8 cellular contexts compared by ENCODE assay signal in genomic region chrX:136880003-136880451, GRCh38. TPM values are rescaled to one million over a fixed set of nuclear protein-coding genes. Genes with fewer than 3 reads are reported as not detected.
A peak's percentile ranks its signal among the peaks of the same experiment; 100 is the strongest.
DNase-seq lines count a peak whose midpoint lies in the region; ATAC-seq, FAIRE-seq and TF ChIP-seq lines count a peak whose summit lies in the region.

No MANE protein-coding gene starts in this region.

- peak overlapping the region; percentile 61 for H3K4me2 ChIP-seq in HepG2 (ENCODE audit: low read depth, low read length)

- 0% methylated on average over 21 of the region's 32 CpGs for WGBS in HepG2 (ENCODE audit: low lambda C conversion rate)

- TF ChIP-seq POLR2A in HepG2 (IDR thresholded peaks at IDR 0.05; ENCODE audit: insufficient read depth in 1 of 2, low read depth in 2 of 2, low read length in 2 of 2), result no peak

- H3K9me3 ChIP-seq in HepG2 (ENCODE audit: low read length), result no peaks in the 10 kb centered on the region

- H2AFZ ChIP-seq in HepG2 (ENCODE audit: low read length), result no peak overlapping the region

- peak overlapping the region; percentile 79 to 92 (median 87) for H3K4me3 ChIP-seq in HepG2 (replicated peaks in 1 of 3; ENCODE audit: insufficient read depth in 1 of 3, low read depth in 2 of 3, low read length in 3 of 3)

- H3K27me3 Mint-ChIP-seq in chondrocyte (ENCODE audit: low read depth), result no peaks in the 10 kb centered on the region
- no peaks in the 10 kb centered on the region for H3K27me3 Mint-ChIP-seq in stimulated activated naive B cell treated with anti-CD40 and anti-IgM and Interleukin-4, amounts not matched to agents 10 μg/mL and 1 μg/mL and 100 μg/mL, for 72 hours

- no peak for TF ChIP-seq RAD21 in HepG2 (CRISPR knock-in tag; IDR thresholded peaks at IDR 0.05)

- peaks cover 28% of the 10 kb centered on the region for H3K79me2 ChIP-seq in HepG2 (ENCODE audit: insufficient read depth, low read length)

- BruUV-seq in HepG2 (replicated peaks; lab: Mats Ljungman, UMichigan), result TSS peak; percentile 80

- no peak for TF ChIP-seq EP300 in HepG2 (IDR thresholded peaks at IDR 0.05; ENCODE audit: low read depth in 2 of 2, low read length in 2 of 2)
- no peak for TF ChIP-seq EP300 in HepG2 (CRISPR knock-in tag; IDR thresholded peaks at IDR 0.05; ENCODE audit: borderline replicate concordance)

- H3K27me3 ChIP-seq in HepG2 (ENCODE audit: control insufficient read depth in 1 of 2, insufficient read depth in 2 of 2, low read length in 2 of 2), result no peaks in the 10 kb centered on the region; a peak in 1 of 5 replicates

- peak overlapping the region; percentile 94 for H3K27ac Mint-ChIP-seq in chondrocyte (ENCODE audit: unreplicated experiment)
- H3K27ac Mint-ChIP-seq in stimulated activated naive B cell treated with anti-CD40 and anti-IgM and Interleukin-4, amounts not matched to agents 10 μg/mL and 1 μg/mL and 100 μg/mL, for 72 hours, result peak overlapping the region; percentile 100

- H3K4me1 Mint-ChIP-seq in chondrocyte (ENCODE audit: low read depth), result peaks cover 17% of the 10 kb centered on the region
- no peaks in the 10 kb centered on the region for H3K4me1 Mint-ChIP-seq in stimulated activated naive B cell treated with anti-CD40 and anti-IgM and Interleukin-4, amounts not matched to agents 10 μg/mL and 1 μg/mL and 100 μg/mL, for 72 hours

- H3K36me3 Mint-ChIP-seq in chondrocyte (ENCODE audit: low read depth), result peaks cover 5% of the 10 kb centered on the region
- H3K36me3 Mint-ChIP-seq in stimulated activated naive B cell treated with anti-CD40 and anti-IgM and Interleukin-4, amounts not matched to agents 10 μg/mL and 1 μg/mL and 100 μg/mL, for 72 hours, result peaks cover 14 to 19% of the 10 kb centered on the region in 2 donors

- TF ChIP-seq CTCF in chondrocyte (IDR thresholded peaks at IDR 0.05), result no peak
- no peak for TF ChIP-seq CTCF in HepG2 (CRISPR knock-in tag; IDR thresholded peaks at IDR 0.05)

- DNase-seq in NCI-H82 (lab: John Stamatoyannopoulos, UW), result peak; percentile 53
- no peak for DNase-seq in NCI-H82 treated with DMSO at 0.1 percent for 48 hours (lab: John Stamatoyannopoulos, UW; ENCODE audit: unreplicated experiment)
- DNase-seq in T-helper 22 cell (ENCODE audit: low read depth), result peak; percentile 16
- DNase-seq in chondrocyte (ENCODE audit: low spot score), result no peak
- DNase-seq in HepG2 (ENCODE audit: low spot score), result no peak
- DNase-seq in stimulated activated naive B cell treated with anti-CD40 and anti-IgM and Interleukin-4, amounts not matched to agents 10 μg/mL and 1 μg/mL and 100 μg/mL, for 72 hours, result peak; percentile 12
- no peak for DNase-seq in NCI-H526 treated with DMSO at 0.1 percent for 48 hours (lab: John Stamatoyannopoulos, UW)

- peak overlapping the region; percentile 90 for H3K4me3 Mint-ChIP-seq in chondrocyte (ENCODE audit: unreplicated experiment)
- peak overlapping the region; percentile 94 to 96 for H3K4me3 Mint-ChIP-seq in stimulated activated naive B cell treated with anti-CD40 and anti-IgM and Interleukin-4, amounts not matched to agents 10 μg/mL and 1 μg/mL and 100 μg/mL, for 72 hours

- no peak for FAIRE-seq in HepG2 (lab: Jason Lieb, UNC)

- H3K4me1 ChIP-seq in HepG2 (ENCODE audit: insufficient read depth, low read length), result peaks cover 13% of the 10 kb centered on the region

- H3K9ac ChIP-seq in HepG2 (ENCODE audit: insufficient read depth, low read depth, low read length), result peak overlapping the region; percentile 86

- POLR2A ChIA-PET in HepG2 (lab: Yijun Ruan, JAX), result interaction anchor here (0.9 to 1.8 kb wide), 10 partner anchors 9 to 383 kb away, joined by 3 to 24 read pairs (median 4); partner anchors contain the start of gene HTATSF1

- in situ Hi-C loops in HepG2 (cut with HindIII; ENCODE audit: extremely low pct_ligation_motif_present, low pct_unique_long_range_greater_than_20kb), result no loop called here

- H4K20me1 ChIP-seq in HepG2 (ENCODE audit: insufficient read depth, low read length), result no peaks in the 10 kb centered on the region; the same call in 1 of the 2 replicates

- CTCF ChIA-PET in HepG2 (lab: Yijun Ruan, JAX; ENCODE audit: low intra/inter-chr PET ratio, low total read pairs), result no interaction called here

- H3K27ac ChIP-seq in HepG2 (ENCODE audit: extremely low read length, insufficient read depth, low read length), result peak overlapping the region; percentile 89

- no peaks in the 10 kb centered on the region for H3K9me3 Mint-ChIP-seq in chondrocyte (ENCODE audit: low read depth)
- no peaks in the 10 kb centered on the region for H3K9me3 Mint-ChIP-seq in stimulated activated naive B cell treated with anti-CD40 and anti-IgM and Interleukin-4, amounts not matched to agents 10 μg/mL and 1 μg/mL and 100 μg/mL, for 72 hours

- peak; percentile 21 for ATAC-seq in HG03439 (IDR thresholded peaks at IDR 0.05; ENCODE audit: unreplicated experiment)
- ATAC-seq in HepG2, result peak; percentile 59
- peak; percentile 50 to 56 for ATAC-seq in stimulated activated naive B cell treated with anti-CD40 and anti-IgM and Interleukin-4, amounts not matched to agents 10 μg/mL and 1 μg/mL and 100 μg/mL, for 72 hours (replicated peaks)

- intact Hi-C loops in HepG2 (cut with micrococcal nuclease; ENCODE audit: unreplicated experiment), result loop anchor here (2.0 kb wide), 1 partner anchor 27 kb away; no protein-coding TSS in a partner anchor

- peaks cover 3 to 12% of the 10 kb centered on the region in 2 experiments; a peak in 4 of 5 replicates for H3K36me3 ChIP-seq in HepG2 (replicated peaks in 1 of 2; ENCODE audit: control insufficient read depth in 1 of 2, insufficient read depth in 2 of 2, low read length in 2 of 2)

TF ChIP-seq in HepG2, 621 proteins besides CTCF, POLR2A, EP300 and RAD21 (continues in another document):
- TF ChIP-seq NFIC (IDR thresholded peaks at IDR 0.05; ENCODE audit: low read length) (no peak), MAF1 (CRISPR knock-in tag; IDR thresholded peaks at IDR 0.05; ENCODE audit: borderline replicate concordance) (no peak), ZFP36 (IDR thresholded peaks at IDR 0.05; ENCODE audit: borderline replicate concordance, low read depth, low read length, partially characterized antibody) (no peak), TCF7 (IDR thresholded peaks at IDR 0.05; ENCODE audit: low read depth) (no peak), ZNF225 (CRISPR knock-in tag; IDR thresholded peaks at IDR 0.05) (no peak), IKZF4 (CRISPR knock-in tag; IDR thresholded peaks at IDR 0.05; ENCODE audit: borderline replicate concordance, low read depth, not compliant biosample characterization) (no peak), ZNF589 (CRISPR knock-in tag; conservative IDR thresholded peaks at IDR 0.05) (no peak)

RNA-seq across cellular contexts. Expression of gene RBMX, which starts 0.5 kb away (rescaled TPM):
- total RNA-seq in chondrocyte, result 111 to 145 TPM (median 122 TPM) in 3 replicates
- 254 and 303 TPM in 2 replicates for total RNA-seq in HepG2 (2016; rRNA removed; fragmentation: Illumina TruSeq; extraction: Trizol)
- 34.9 and 37.6 TPM in 2 replicates for total RNA-seq in HepG2 (2016; cell fraction: cytosol; rRNA removed; fragmentation: Illumina TruSeq; extraction: Trizol; ENCODE audit: low read depth)
- 248 and 273 TPM in 2 replicates for total RNA-seq in HepG2 (2016; cell fraction: insoluble cytoplasmic fraction; rRNA removed; fragmentation: Illumina TruSeq; extraction: Trizol)
- total RNA-seq in HepG2 (2016; cell fraction: membrane; rRNA removed; fragmentation: Illumina TruSeq; extraction: Trizol), result 101 and 111 TPM in 2 replicates
- total RNA-seq in HepG2 (2016; cell fraction: nucleus; rRNA removed; fragmentation: Illumina TruSeq; extraction: Trizol), result 200 and 222 TPM in 2 replicates
- polyA plus RNA-seq in HepG2 (2011; rRNA removed), result 95.2 and 114 TPM in 2 replicates
- 92.9 and 101 TPM in 2 replicates for polyA plus RNA-seq in HepG2 (2011; cell fraction: cytosol; rRNA removed)
- 103 and 120 TPM in 2 replicates for polyA plus RNA-seq in HepG2 (2011; cell fraction: nucleus; rRNA removed)
- polyA plus RNA-seq in HepG2 (2012), result 128 and 171 TPM in 2 replicates
- polyA plus RNA-seq in HepG2 (2016; cell fraction: cytosol; fragmentation: Illumina TruSeq; extraction: Trizol; ENCODE audit: low read depth), result 36.0 and 39.5 TPM in 2 replicates
- polyA plus RNA-seq in HepG2 (2016; cell fraction: insoluble cytoplasmic fraction; fragmentation: Illumina TruSeq; extraction: Trizol; ENCODE audit: low read depth), result 304 and 335 TPM in 2 replicates
- polyA plus RNA-seq in HepG2 (2016; cell fraction: membrane; fragmentation: Illumina TruSeq; extraction: Trizol; ENCODE audit: low read depth), result 78.9 and 89.0 TPM in 2 replicates
- polyA plus RNA-seq in HepG2 (2016; cell fraction: nucleus; fragmentation: Illumina TruSeq; extraction: Trizol; ENCODE audit: insufficient read depth, low read depth), result 279 and 282 TPM in 2 replicates
- polyA minus RNA-seq in HepG2 (2011; rRNA and poly(A)+ RNA removed; ENCODE audit: low replicate concordance), result 63.4 and 108 TPM in 2 replicates
- polyA minus RNA-seq in HepG2 (2011; cell fraction: cytosol; rRNA and poly(A)+ RNA removed), result 110 and 111 TPM in 2 replicates
- 119 and 149 TPM in 2 replicates for polyA minus RNA-seq in HepG2 (2011; cell fraction: nucleus; rRNA and poly(A)+ RNA removed)

Comparison
In these comparisons a context has a peak if more than half of its experiments do, and no peak if none do; other contexts are left out.
1. DNase-seq: peak in NCI-H82 (single experiment), T-helper 22 cell (single experiment) and stimulated activated naive B cell treated with anti-CD40 and anti-IgM and Interleukin-4, amounts not matched to agents 10 μg/mL and 1 μg/mL and 100 μg/mL, for 72 hours (single experiment); none in NCI-H82 treated with DMSO at 0.1 percent for 48 hours (single experiment), chondrocyte (single experiment), HepG2 (single experiment) and NCI-H526 treated with DMSO at 0.1 percent for 48 hours (single experiment).
2. Peak in every context shown above with its lines, with median percentiles within 50 percentile points of each other: ATAC-seq.